In genomic region chr3:55752911-55753310, GRCh38 we compare ENCODE assay signal across 34 cellular contexts.
"Had no signal": no experiment of that assay in that cellular context is flagged by ENCODE, and none has a peak within 500 bp of the region (broad histone marks: within the 10 kb centered on the region; RNA-seq: fewer than 3 reads in every experiment).

No MANE protein-coding gene starts in this region.

- H3K9me3 ChIP-seq: adrenal gland, ascending aorta, body of pancreas, breast epithelium had no signal

- H3K4me3 ChIP-seq: adrenal gland, ascending aorta, body of pancreas, breast epithelium, cardiac muscle cell had no signal

- H3K4me1 ChIP-seq: adrenal gland, ascending aorta, breast epithelium had no signal

- H3K36me3 ChIP-seq: adrenal gland, ascending aorta, brain microvascular endothelial cell, breast epithelium, cardiac muscle cell had no signal

- H3K27ac ChIP-seq: adrenal gland, ascending aorta, body of pancreas, brain microvascular endothelial cell, breast epithelium, cardiac muscle cell had no signal

- FAIRE-seq: astrocyte had no signal

- ATAC-seq: activated naive CD4-positive, alpha-beta T cell treated with anti-CD3 and anti-CD28 coated beads, Interleukin-2, amount 50 U/mL, for 72 hours; activated naive CD8-positive, alpha-beta T cell treated with anti-CD3 and anti-CD28 coated beads, Interleukin-2, amount 50 U/mL, for 24 hours; activated T-cell treated with anti-CD3 and anti-CD28 coated beads, Interleukin-2, amount 50 U/mL, for 4 hours; activated T-cell treated with anti-CD3 and anti-CD28 coated beads, Interleukin-2, amount 50 U/mL, for 72 hours; activated T-helper 17 cell treated with anti-CD3 and anti-CD28 coated beads, Interleukin-2, amount 50 U/mL, for 72 hours; body of pancreas had no signal

- H3K27me3 ChIP-seq: adrenal gland, ascending aorta, body of pancreas, brain microvascular endothelial cell, breast epithelium, cardiac muscle cell had no signal

- DNase-seq: activated effector memory CD4-positive, alpha-beta T cell treated with anti-CD3 and anti-CD28 coated beads, Interleukin-2, amount 50 U/mL, for 16 hours; activated effector memory CD4-positive, alpha-beta T cell treated with Interleukin-2 at 50 U/mL for 16 hours; activated gamma-delta T cell; activated gamma-delta T cell treated with Interleukin-2 at 50 U/mL for 16 hours; activated naive CD4-positive, alpha-beta T cell; activated naive CD4-positive, alpha-beta T cell treated with anti-CD3 and anti-CD28 coated beads for 36 hours; activated naive CD4-positive, alpha-beta T cell treated with anti-CD3 and anti-CD28 coated beads, Interleukin-2, amount 10 ng/mL, durations not matched to agents 7 days and 5 days; activated naive CD4-positive, alpha-beta T cell treated with anti-CD3 and anti-CD28 coated beads, Interleukin-2, amount 50 U/mL, for 16 hours; activated naive CD4-positive, alpha-beta T cell treated with Interleukin-2 at 50 U/mL for 16 hours; activated naive CD8-positive, alpha-beta T cell treated with anti-CD3 and anti-CD28 coated beads for 36 hours; activated naive CD8-positive, alpha-beta T cell treated with anti-CD3 and anti-CD28 coated beads, Interleukin-2, amount 10 ng/mL, durations not matched to agents 7 days and 5 days; activated naive CD8-positive, alpha-beta T cell treated with anti-CD3 and anti-CD28 coated beads, Interleukin-2, amount 50 U/mL, for 24 hours; activated T-cell treated with anti-CD3 and anti-CD28 coated beads for 4 hours; activated T-cell treated with anti-CD3 and anti-CD28 coated beads, Interleukin-2, amount 50 U/mL, for 1 hour; activated T-cell treated with anti-CD3 and anti-CD28 coated beads, Interleukin-2, amount 50 U/mL, for 24 hours; activated T-cell treated with anti-CD3 and anti-CD28 coated beads, Interleukin-2, amount 50 U/mL, for 4 hours; activated T-cell treated with anti-CD3 and anti-CD28 coated beads, Interleukin-2, amount 50 U/mL, for 48 hours; activated T-cell treated with anti-CD3 and anti-CD28 coated beads, Interleukin-2, amount 50 U/mL, for 72 hours; adrenal gland; amniotic stem cell; amygdala; anterior cingulate cortex; aorta; body of pancreas; brain microvascular endothelial cell; caudate nucleus; central memory CD4-positive, alpha-beta T cell; cerebellar nuclear complex had no signal
